1 cellular context compared by ENCODE assay signal in genomic region chr1:31772669-31773248, GRCh38.
TF ChIP-seq lines count a peak whose summit lies in the region.

No MANE protein-coding gene starts in this region.

TF ChIP-seq in GM12878, 131 proteins besides CTCF, POLR2A, EP300 and RAD21:
- peak; percentile 52 for TF ChIP-seq SUZ12 (IDR thresholded peaks at IDR 0.05; ENCODE audit: unreplicated experiment)
- no peak for TF ChIP-seq YBX1 (IDR thresholded peaks at IDR 0.05)
